8 cellular contexts compared by ENCODE assay signal in the genomic region with DNA sequence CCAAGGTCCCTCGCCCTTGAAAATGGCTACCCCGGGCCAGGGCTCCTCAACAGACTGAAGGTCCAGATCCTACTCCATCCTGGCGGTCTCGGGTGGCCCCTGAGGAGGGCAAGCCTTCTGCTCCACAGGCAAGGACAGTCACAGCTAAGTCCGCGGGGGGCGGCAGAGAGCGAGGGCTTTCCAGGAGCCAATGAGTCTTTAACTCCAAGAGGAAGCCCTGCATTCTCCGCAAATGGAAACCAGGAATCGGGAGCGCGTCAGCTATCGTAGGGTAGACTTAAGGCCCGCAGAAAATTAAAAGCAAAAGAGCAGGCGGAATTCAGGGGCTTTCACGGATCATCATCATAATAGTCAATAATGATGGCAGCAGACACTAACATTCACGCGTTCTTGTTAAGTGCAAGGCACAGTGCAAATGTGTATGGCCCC.
DNase-seq lines count a peak whose midpoint lies in the region; ATAC-seq and TF ChIP-seq lines count a peak whose summit lies in the region.

No MANE protein-coding gene starts in this region.

- H3K4me3 ChIP-seq in mesodermal cell (ENCODE audit: extremely low read depth, insufficient read depth, low read length, poor library complexity, severe bottlenecking), result peak overlapping the region; percentile 74

- ATAC-seq in CD4-positive, alpha-beta T cell (ENCODE audit: poor library complexity), result peak; percentile 76

- peak overlapping the region; percentile 97 for H3K27ac Mint-ChIP-seq in CD4-positive, alpha-beta T cell
- H3K27ac Mint-ChIP-seq in endothelial cell (ENCODE audit: unreplicated experiment), result peak overlapping the region; percentile 54

- peak; percentile 59 to 90 (median 70) for DNase-seq in CD4-positive, alpha-beta T cell
- DNase-seq in GM20000 (ENCODE audit: low spot score), result peak; percentile 87
- DNase-seq in HS-27A (ENCODE audit: low read depth), result peak; percentile 59
- peak; percentile 95 for DNase-seq in NOMO-1 treated with DMSO at 0.1 percent for 48 hours (lab: John Stamatoyannopoulos, UW; ENCODE audit: unreplicated experiment)
- peak; percentile 82 for DNase-seq in activated CD8-positive, alpha-beta memory T cell treated with anti-CD3 and anti-CD28 coated beads, Interleukin-2, amount 50 U/mL, for 48 hours
- DNase-seq in endothelial cell (ENCODE audit: low spot score), result peak; percentile 87
- peak; percentile 29 for DNase-seq in stimulated activated CD8-positive, alpha-beta memory T cell treated with anti-CD3 and anti-CD28 coated beads, Interleukin-15, amount 100 ng/mL, for 24 hours (ENCODE audit: low read depth)

- peaks cover 76% of the 10 kb centered on the region for H3K4me1 Mint-ChIP-seq in CD4-positive, alpha-beta T cell (ENCODE audit: low read depth)
- H3K4me1 Mint-ChIP-seq in endothelial cell (ENCODE audit: unreplicated experiment), result peaks cover 12% of the 10 kb centered on the region

- H3K36me3 Mint-ChIP-seq in CD4-positive, alpha-beta T cell (ENCODE audit: low read depth), result peaks cover 43% of the 10 kb centered on the region
- H3K36me3 Mint-ChIP-seq in endothelial cell (ENCODE audit: low read depth, unreplicated experiment), result peaks cover 11% of the 10 kb centered on the region

- POLR2A ChIA-PET in CD4-positive, alpha-beta T cell (lab: Charles Lee), result interaction anchor here (0.6 to 7.8 kb wide), 31 partner anchors 9 to 280 kb away, joined by 3 to 116 read pairs (median 6); a partner anchor contains a TSS

- H3K9me3 Mint-ChIP-seq in CD4-positive, alpha-beta T cell, result no peaks in the 10 kb centered on the region
- H3K9me3 Mint-ChIP-seq in endothelial cell (ENCODE audit: unreplicated experiment), result no peaks in the 10 kb centered on the region

- peaks cover 7% of the 10 kb centered on the region for H3K4me1 ChIP-seq in mesodermal cell (ENCODE audit: control insufficient read depth, insufficient read depth, low read length, poor library complexity, severe bottlenecking)

- H3K27ac ChIP-seq in CD4-positive, alpha-beta T cell (ENCODE audit: low read depth, low read length), result peak overlapping the region; percentile 92
- H3K27ac ChIP-seq in mesodermal cell (ENCODE audit: low read depth, low read length, severe bottlenecking), result peak overlapping the region; percentile 57

- no peaks in the 10 kb centered on the region for H3K27me3 ChIP-seq in CD4-positive, alpha-beta T cell (ENCODE audit: control insufficient read depth, insufficient read depth, low read length)

- CTCF ChIA-PET in CD4-positive, alpha-beta T cell (lab: Charles Lee), result interaction anchor here (0.7 to 1.8 kb wide), 12 partner anchors 10 to 280 kb away, joined by 3 to 9 read pairs (median 3); a partner anchor contains a TSS

- peaks cover 3% of the 10 kb centered on the region for H3K9me3 ChIP-seq in CD4-positive, alpha-beta T cell (ENCODE audit: control insufficient read depth, low read length)
- H3K9me3 ChIP-seq in mesodermal cell (ENCODE audit: control insufficient read depth, low read length), result no peaks in the 10 kb centered on the region

- 22 to 26% methylated on average over 17 to 18 of the region's 18 CpGs for WGBS in mesodermal cell (ENCODE audit: insufficient coverage in 2 of 2), 2 experiments

- H3K27me3 Mint-ChIP-seq in CD4-positive, alpha-beta T cell, result no peaks in the 10 kb centered on the region
- peaks cover 10% of the 10 kb centered on the region for H3K27me3 Mint-ChIP-seq in endothelial cell (ENCODE audit: unreplicated experiment)

- TF ChIP-seq CTCF in CD4-positive, alpha-beta T cell (IDR thresholded peaks at IDR 0.05), result peak; percentile 70
- TF ChIP-seq CTCF in GM20000 (IDR thresholded peaks at IDR 0.05; ENCODE audit: extremely low read depth, missing control alignments), result peak; percentile 45
- TF ChIP-seq CTCF in endothelial cell (IDR thresholded peaks at IDR 0.05; ENCODE audit: unreplicated experiment), result peak; percentile 20

- H3K4me3 Mint-ChIP-seq in CD4-positive, alpha-beta T cell, result peak overlapping the region; percentile 99
- peak overlapping the region; percentile 95 for H3K4me3 Mint-ChIP-seq in endothelial cell (ENCODE audit: unreplicated experiment)

- intact Hi-C loops in CD4-positive, alpha-beta T cell (cut with DNase I, micrococcal nuclease), result loop anchor here (2.0 to 5.0 kb wide), 7 partner anchors 19 to 196 kb away; a partner anchor contains a TSS

- no peaks in the 10 kb centered on the region for H3K36me3 ChIP-seq in mesodermal cell (ENCODE audit: control insufficient read depth, insufficient read depth, low read length)

Comparison
In these comparisons a context has a peak if more than half of its experiments do, and no peak if none do; other contexts are left out.
1. Peak in every context shown above with its lines: DNase-seq, ATAC-seq, H3K4me3 ChIP-seq and H3K27ac ChIP-seq.
2. DNase-seq: peak in every context shown above with its lines; median percentile 95 in NOMO-1 treated with DMSO at 0.1 percent for 48 hours; 87 in GM20000; 87 in endothelial cell; 82 in activated CD8-positive, alpha-beta memory T cell treated with anti-CD3 and anti-CD28 coated beads, Interleukin-2, amount 50 U/mL, for 48 hours; 70 in CD4-positive, alpha-beta T cell; 59 in HS-27A; 29 in stimulated activated CD8-positive, alpha-beta memory T cell treated with anti-CD3 and anti-CD28 coated beads, Interleukin-15, amount 100 ng/mL, for 24 hours.
3. CTCF ChIP-seq: peak in every context shown above with its lines; median percentile 70 in CD4-positive, alpha-beta T cell; 45 in GM20000; 20 in endothelial cell.